22 cellular contexts compared by ENCODE assay signal in the genomic region with DNA sequence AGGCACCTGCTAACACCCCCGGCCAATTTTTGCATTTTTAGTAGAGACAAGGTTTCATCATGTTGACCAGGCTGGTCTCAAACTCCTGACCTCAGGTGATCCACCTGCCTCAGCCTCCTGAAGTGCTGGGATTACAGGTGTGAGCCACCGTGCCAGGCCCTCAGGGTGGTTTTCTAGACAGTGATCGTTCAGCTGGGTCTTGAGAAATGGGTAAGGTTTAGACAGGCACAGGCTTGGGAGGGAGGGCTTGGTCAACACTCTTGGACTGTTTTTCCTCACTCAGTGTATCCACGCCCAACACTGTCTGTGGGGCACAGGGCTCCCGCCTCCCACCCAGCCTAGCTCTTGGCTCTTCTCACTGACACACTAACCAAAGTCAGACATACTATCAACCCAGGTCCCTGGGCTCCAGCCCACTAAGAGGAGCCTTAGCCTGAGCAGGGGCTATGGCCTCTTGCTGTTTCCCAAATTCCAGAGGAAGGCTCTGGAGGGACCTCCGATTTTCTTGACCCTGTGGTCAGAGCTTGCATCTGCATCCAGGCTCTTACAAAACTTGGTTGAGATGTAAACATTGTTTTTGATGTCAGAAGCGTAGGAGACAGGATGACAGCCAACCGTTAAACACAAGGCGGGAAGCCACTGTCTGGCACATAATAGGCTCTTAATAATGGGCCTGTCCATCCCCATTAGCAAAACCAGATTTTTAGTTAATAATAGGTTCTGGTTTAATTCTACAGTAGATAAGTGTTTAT.
A peak's percentile ranks its signal among the peaks of the same experiment; 100 is the strongest.
DNase-seq lines count a peak whose midpoint lies in the region; ATAC-seq and TF ChIP-seq lines count a peak whose summit lies in the region.
"Had no signal": no experiment of that assay in that cellular context is flagged by ENCODE, and none has a peak within 500 bp of the region (broad histone marks: within the 10 kb centered on the region; RNA-seq: fewer than 3 reads in every experiment).

No MANE protein-coding gene starts in this region.

- H3K27ac ChIP-seq in heart left ventricle (peak overlapping the region in 2 of 12 donors; percentile 88 to 97), BLaER1 (no peak overlapping the region), Panc1 (ENCODE audit: low read length) (peak overlapping the region; percentile 58)
- H3K27ac ChIP-seq: KMS-11, PC-9 had no signal

- no peak for TF ChIP-seq POLR2A in heart left ventricle (IDR thresholded peaks at IDR 0.05)

- POLR2A ChIA-PET in Panc1 (lab: Charles Lee): interaction anchor here (0.6 kb wide), 1 partner anchor 208 kb away, joined by 3 read pairs; no protein-coding TSS in a partner anchor

- WGBS in heart left ventricle, 4 donors: 78 to 84% (median 83%) methylated on average over 7 to 9 of the region's 9 CpGs

- H3K27me3 ChIP-seq in heart left ventricle: no peaks in the 10 kb centered on the region
- H3K27me3 ChIP-seq in BLaER1: no peaks in the 10 kb centered on the region
- no peaks in the 10 kb centered on the region for H3K27me3 ChIP-seq in Panc1 (ENCODE audit: control insufficient read depth, insufficient read depth, low read length)

- peak; percentile 3 to 28 for ATAC-seq in left cardiac atrium
- no peak for ATAC-seq in heart left ventricle
- no peak for ATAC-seq in Panc1
- no peak for ATAC-seq in HG02642 (IDR thresholded peaks at IDR 0.05; ENCODE audit: poor library complexity, unreplicated experiment)

- H3K4me2 ChIP-seq in BLaER1: peak overlapping the region; percentile 96
- H3K4me2 ChIP-seq: KMS-11, PC-9 had no signal

- H3K4me3 ChIP-seq in heart left ventricle: no peak overlapping the region
- H3K4me3 ChIP-seq in BLaER1: no peak overlapping the region
- peak overlapping the region in 1 of 2 experiments; percentile 14; a peak in 1 of 4 replicates for H3K4me3 ChIP-seq in Panc1 (ENCODE audit: low read depth in 2 of 2, low read length in 2 of 2)
- no peak overlapping the region for H3K4me3 ChIP-seq in epithelial cell of esophagus (ENCODE audit: low read length)
- H3K4me3 ChIP-seq: PC-9 had no signal

- no TSS peak for BruUV-seq in Panc1 (replicated peaks; lab: Mats Ljungman, UMichigan)

- DNase-seq in left cardiac atrium (no peak), heart left ventricle (no peak), Panc1 (ENCODE audit: low read depth, low spot score) (no peak), epithelial cell of esophagus (ENCODE audit: low read depth) (peak; percentile 56), iPS-NIHi11 (ENCODE audit: low spot score) (no peak), C1 segment of cervical spinal cord (lab: John Stamatoyannopoulos, UW) (no peak)
- DNase-seq: 8988T; CD4-positive, alpha-beta T cell; NCI-H1092; NCI-H1417 treated with DMSO at 0.1 percent for 48 hours; NCI-H187; NCI-H2081 treated with DMSO at 0.1 percent for 48 hours; NCI-H2171; NCI-H524 treated with DMSO at 0.1 percent for 48 hours; NCI-H82; NK-92 treated with Interleukin-12 subunit alpha and Interleukin-12 subunit beta, amount 100 ng/mL, for 24 hours; RPMI8226; SHP77 had no signal

- H3K36me3 ChIP-seq in heart left ventricle (no peaks in the 10 kb centered on the region), BLaER1 (no peaks in the 10 kb centered on the region), Panc1 (ENCODE audit: control insufficient read depth, insufficient read depth, low read length) (no peaks in the 10 kb centered on the region)

- TF ChIP-seq CTCF in heart left ventricle (IDR thresholded peaks at IDR 0.05) (no peak), Panc1 (IDR thresholded peaks at IDR 0.05) (no peak), epithelial cell of esophagus (IDR thresholded peaks at IDR 0.05; ENCODE audit: insufficient read depth, low read depth, low read length, missing control alignments) (no peak)

- peaks cover 11% of the 10 kb centered on the region for H4K20me1 ChIP-seq in BLaER1

- H3K9me3 ChIP-seq in heart left ventricle (no peaks in the 10 kb centered on the region), BLaER1 (no peaks in the 10 kb centered on the region), Panc1 (ENCODE audit: control insufficient read depth, insufficient read depth, low read depth, low read length) (no peaks in the 10 kb centered on the region)

- H3K4me1 ChIP-seq in heart left ventricle (peaks cover 0 to 60% (median 21%) of the 10 kb centered on the region in 12 donors), BLaER1 (peaks cover 100% of the 10 kb centered on the region), Panc1 (ENCODE audit: control insufficient read depth, insufficient read depth, low read length) (peaks cover 38% of the 10 kb centered on the region)

- CTCF ChIA-PET in Panc1 (lab: Charles Lee): no interaction called here

- intact Hi-C loops in left cardiac atrium (cut with DNase I): loop anchor here in 1 of 2 donors (10.0 kb wide), 1 partner anchor 108 kb away; no protein-coding TSS in a partner anchor
- intact Hi-C loops in heart left ventricle (cut with DNase I): no loop called here
- intact Hi-C loops in Panc1 (cut with micrococcal nuclease; ENCODE audit: unreplicated experiment): no loop called here

- H3K9ac ChIP-seq in BLaER1: no peak overlapping the region
- H3K9ac ChIP-seq: KMS-11 had no signal

- in situ Hi-C loops in Panc1 (cut with HindIII; ENCODE audit: low pct_unique_long_range_greater_than_20kb, low sequenced_read_pairs): no loop called here

Comparison
In these comparisons a context has a peak if more than half of its experiments do, and no peak if none do; other contexts are left out.
1. ATAC-seq: peak in left cardiac atrium (2 of 2); none in heart left ventricle (0 of 4), Panc1 (single experiment) and HG02642 (single experiment).